1 cellular context compared by ENCODE assay signal in genomic region chr2:99490088-99491065, GRCh38.
TF ChIP-seq lines count a peak whose summit lies in the region.

No MANE protein-coding gene starts in this region.

TF ChIP-seq in HepG2, 621 proteins besides CTCF, POLR2A, EP300 and RAD21 (continued from another document and continues in another):
- no peak for TF ChIP-seq HNF1A (IDR thresholded peaks at IDR 0.05; ENCODE audit: low read depth)
- peak; percentile 51; the same call in 1 of the 2 replicates for TF ChIP-seq HNF1A (CRISPR knock-in tag; IDR thresholded peaks at IDR 0.05; ENCODE audit: borderline replicate concordance)
- 0 out of 2 replicates have a peak, but pooled peaks have one; percentile 88 for TF ChIP-seq ZNF761 (CRISPR knock-in tag; conservative IDR thresholded peaks at IDR 0.05)
- TF ChIP-seq ZSCAN31 (CRISPR knock-in tag; IDR thresholded peaks at IDR 0.05; ENCODE audit: low read depth): peak; percentile 99
- TF ChIP-seq ZNF746 (CRISPR knock-in tag; IDR thresholded peaks at IDR 0.05): no peak
- no peak for TF ChIP-seq ZKSCAN1 (IDR thresholded peaks at IDR 0.05; ENCODE audit: low read length)
- TF ChIP-seq PCBP1 (IDR thresholded peaks at IDR 0.05; ENCODE audit: borderline replicate concordance, low read depth, low read length): no peak
- TF ChIP-seq YEATS4 (CRISPR knock-in tag; IDR thresholded peaks at IDR 0.05; ENCODE audit: borderline replicate concordance): peak; percentile 86; the same call in 1 of the 2 replicates
- no peak for TF ChIP-seq FUBP1 (CRISPR knock-in tag; IDR thresholded peaks at IDR 0.05; ENCODE audit: borderline replicate concordance)
- no peak; the same call in 1 of the 2 replicates for TF ChIP-seq ZSCAN22 (CRISPR knock-in tag; IDR thresholded peaks at IDR 0.05)
- TF ChIP-seq RAD51 (IDR thresholded peaks at IDR 0.05; ENCODE audit: borderline replicate concordance): peak; percentile 32; the same call in 1 of the 2 replicates
- TF ChIP-seq SALL2 (CRISPR knock-in tag; IDR thresholded peaks at IDR 0.05): peak; percentile 75; the same call in 1 of the 2 replicates
- peak; percentile 82 for TF ChIP-seq ZNF891 (CRISPR knock-in tag; IDR thresholded peaks at IDR 0.05)
- TF ChIP-seq ZBTB4 (CRISPR knock-in tag; IDR thresholded peaks at IDR 0.05; ENCODE audit: borderline replicate concordance): no peak
- TF ChIP-seq DZIP1 (CRISPR knock-in tag; IDR thresholded peaks at IDR 0.05): peak; percentile 75; the same call in 1 of the 2 replicates
- no peak for TF ChIP-seq ZNF281 (CRISPR knock-in tag; IDR thresholded peaks at IDR 0.05; ENCODE audit: borderline replicate concordance)
- TF ChIP-seq ZNF407 (CRISPR knock-in tag; IDR thresholded peaks at IDR 0.05; ENCODE audit: not compliant biosample characterization): peak; percentile 80
- TF ChIP-seq NR0B2 (CRISPR knock-in tag; IDR thresholded peaks at IDR 0.05): peak; percentile 73
- TF ChIP-seq HMG20A (CRISPR knock-in tag; IDR thresholded peaks at IDR 0.05; ENCODE audit: borderline replicate concordance): no peak
- no peak; the same call in none of the 2 replicates for TF ChIP-seq ZBTB20 (CRISPR knock-in tag; IDR thresholded peaks at IDR 0.05; ENCODE audit: borderline replicate concordance, low read depth)
- no peak; the same call in 1 of the 2 replicates for TF ChIP-seq TGIF2 (CRISPR knock-in tag; IDR thresholded peaks at IDR 0.05)
- no peak; the same call in 1 of the 2 replicates for TF ChIP-seq NKX3-1 (CRISPR knock-in tag; IDR thresholded peaks at IDR 0.05)
- TF ChIP-seq E2F2 (CRISPR knock-in tag; IDR thresholded peaks at IDR 0.05; ENCODE audit: borderline replicate concordance): no peak
- TF ChIP-seq MTF2 (CRISPR knock-in tag; IDR thresholded peaks at IDR 0.05; ENCODE audit: borderline replicate concordance): no peak
